ENCODE assay signal across 17 cellular contexts in the genomic region with DNA sequence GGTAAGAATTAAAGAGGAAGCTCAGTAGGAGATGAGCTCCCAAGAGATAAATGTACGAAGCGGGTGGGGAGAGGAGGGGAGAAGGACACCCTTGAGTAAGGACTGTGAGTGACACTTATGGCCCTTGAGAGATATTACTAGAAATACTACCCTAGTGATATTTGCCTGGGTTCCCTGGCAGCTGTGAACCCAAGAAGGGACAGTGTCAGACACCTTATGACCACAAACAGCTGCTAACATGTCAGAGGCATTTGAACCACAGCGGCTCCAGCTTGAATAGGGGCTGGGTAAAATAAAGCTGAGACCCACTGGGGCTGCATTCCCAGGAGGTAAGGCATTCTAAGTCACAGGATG. TPM values are rescaled to one million over a fixed set of nuclear protein-coding genes. Genes with fewer than 3 reads are reported as not detected.
DNase-seq lines count a peak whose midpoint lies in the region; ATAC-seq and TF ChIP-seq lines count a peak whose summit lies in the region.
"Had no signal": no experiment of that assay in that cellular context is flagged by ENCODE, and none has a peak within 500 bp of the region (broad histone marks: within the 10 kb centered on the region; RNA-seq: fewer than 3 reads in every experiment).

No MANE protein-coding gene starts in this region.

- DNase-seq in activated effector memory CD4-positive, alpha-beta T cell treated with anti-CD3 and anti-CD28 coated beads, Interleukin-2, amount 50 U/mL, for 16 hours = peak; percentile 16
- no peak for DNase-seq in activated effector memory CD4-positive, alpha-beta T cell treated with Interleukin-2 at 50 U/mL for 16 hours
- no peak for DNase-seq in WERI-Rb-1
- no peak for DNase-seq in nephron progenitor cell
- peak; percentile 18 for DNase-seq in upper lobe of right lung
- no peak for DNase-seq in NCI-H1092 treated with DMSO at 0.1 percent for 48 hours (lab: John Stamatoyannopoulos, UW)
- DNase-seq in DMS53 (lab: John Stamatoyannopoulos, UW) = no peak
- DNase-seq: CD4-positive, alpha-beta T cell; DMS79 treated with DMSO at 0.1 percent for 48 hours; GM23248; NCI-H1048; SHP77 had no signal

- TF ChIP-seq CTCF in WERI-Rb-1 (IDR thresholded peaks at IDR 0.05; ENCODE audit: low read depth, low read length) (no peak), nephron progenitor cell (IDR thresholded peaks at IDR 0.05) (no peak), upper lobe of right lung (IDR thresholded peaks at IDR 0.05) (no peak)

- H3K4me1 Mint-ChIP-seq in nephron progenitor cell = peaks cover 50% of the 10 kb centered on the region

- no peak overlapping the region for H3K4me3 Mint-ChIP-seq in nephron progenitor cell
- H3K4me3 Mint-ChIP-seq: CD4-positive, alpha-beta T cell had no signal

- H3K27me3 Mint-ChIP-seq in nephron progenitor cell (ENCODE audit: low read depth, poor library complexity) = peaks cover 11% of the 10 kb centered on the region

- ATAC-seq in upper lobe of right lung = no peak
- no peak for ATAC-seq in HG02798 (IDR thresholded peaks at IDR 0.05; ENCODE audit: poor library complexity, unreplicated experiment)

- H3K4me1 ChIP-seq in upper lobe of right lung = no peaks in the 10 kb centered on the region
- H3K4me1 ChIP-seq: Peyer's patch had no signal

- intact Hi-C loops in upper lobe of right lung (cut with DNase I) = no loop called here

- H3K27ac ChIP-seq in WERI-Rb-1 (peak overlapping the region; percentile 26), upper lobe of right lung (no peak overlapping the region)
- H3K27ac ChIP-seq: GM23248, Peyer's patch had no signal

- H3K4me3 ChIP-seq in WERI-Rb-1 (ENCODE audit: low read depth, low read length) (no peak overlapping the region), upper lobe of right lung (no peak overlapping the region)
- H3K4me3 ChIP-seq: GM23248, Peyer's patch had no signal

- no peaks in the 10 kb centered on the region for H3K27me3 ChIP-seq in WERI-Rb-1 (ENCODE audit: insufficient read depth, low read depth, severe bottlenecking)
- peaks cover 4% of the 10 kb centered on the region for H3K27me3 ChIP-seq in upper lobe of right lung
- H3K27me3 ChIP-seq: Peyer's patch had no signal

- peak overlapping the region; percentile 89 for H3K27ac Mint-ChIP-seq in nephron progenitor cell
- H3K27ac Mint-ChIP-seq: CD4-positive, alpha-beta T cell had no signal

- H3K9me3 ChIP-seq in WERI-Rb-1 (ENCODE audit: severe bottlenecking) (peaks cover 21% of the 10 kb centered on the region), upper lobe of right lung (no peaks in the 10 kb centered on the region)

- H3K36me3 ChIP-seq in WERI-Rb-1 (no peaks in the 10 kb centered on the region), upper lobe of right lung (no peaks in the 10 kb centered on the region)
- H3K36me3 ChIP-seq: Peyer's patch had no signal

- peaks cover 5% of the 10 kb centered on the region for H3K36me3 Mint-ChIP-seq in nephron progenitor cell (ENCODE audit: low read depth)

- peaks cover 38% of the 10 kb centered on the region for H3K9me3 Mint-ChIP-seq in nephron progenitor cell

RNA-seq across cellular contexts. Expression of a gene that starts 19.6 kb away (rescaled TPM):
- 11.1 TPM for total RNA-seq in upper lobe of right lung
- total RNA-seq: A673; CD4-positive, alpha-beta T cell; GM23248; M059J; NCI-H460 had no signal

RNA-seq across cellular contexts. Expression of a gene that starts 29.0 kb away (rescaled TPM):
- total RNA-seq in upper lobe of right lung = 3.9 TPM
- total RNA-seq: A673, GM23248, M059J had no signal

Comparison
In these comparisons a context has a peak if more than half of its experiments do, and no peak if none do; other contexts are left out.
1. DNase-seq: peak in activated effector memory CD4-positive, alpha-beta T cell treated with anti-CD3 and anti-CD28 coated beads, Interleukin-2, amount 50 U/mL, for 16 hours (single experiment) and upper lobe of right lung (single experiment); none in activated effector memory CD4-positive, alpha-beta T cell treated with Interleukin-2 at 50 U/mL for 16 hours (single experiment), WERI-Rb-1 (single experiment), nephron progenitor cell (single experiment), NCI-H1092 treated with DMSO at 0.1 percent for 48 hours (single experiment) and DMS53 (single experiment).